ENCODE assay signal across 14 cellular contexts in the genomic region with DNA sequence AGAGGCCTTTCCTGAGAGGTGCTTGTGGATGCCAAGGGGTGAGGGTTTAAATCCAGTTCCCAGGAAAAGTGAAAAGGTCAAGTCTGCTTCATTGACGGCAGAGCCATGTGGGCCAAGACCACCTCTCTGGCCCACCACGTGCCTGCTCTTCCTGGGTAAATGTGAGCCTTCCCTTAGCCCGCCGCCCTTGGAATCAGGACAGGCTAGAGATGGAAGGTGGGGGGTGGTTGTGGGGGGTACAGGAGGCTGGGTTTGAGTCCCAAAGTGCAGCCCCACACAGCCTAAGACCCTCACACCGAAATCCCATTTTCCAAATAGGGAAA.
A peak's percentile ranks its signal among the peaks of the same experiment; 100 is the strongest.
DNase-seq lines count a peak whose midpoint lies in the region; TF ChIP-seq lines count a peak whose summit lies in the region.
"Had no signal": no experiment of that assay in that cellular context is flagged by ENCODE, and none has a peak within 500 bp of the region (broad histone marks: within the 10 kb centered on the region; RNA-seq: fewer than 3 reads in every experiment).

No MANE protein-coding gene starts in this region.

- no peak overlapping the region for H3K4me3 ChIP-seq in rectal smooth muscle tissue (ENCODE audit: low read length)
- H3K4me3 ChIP-seq in tibial nerve, result no peak overlapping the region
- H3K4me3 ChIP-seq: A549, BLaER1, PC-9 had no signal

- TF ChIP-seq CTCF in VCaP (conservative IDR thresholded peaks at IDR 0.05) (no peak), glutamatergic neuron (IDR thresholded peaks at IDR 0.05; ENCODE audit: partially characterized antibody, unreplicated experiment) (no peak), tibial nerve (IDR thresholded peaks at IDR 0.05) (no peak), GM20000 (IDR thresholded peaks at IDR 0.05; ENCODE audit: extremely low read depth, missing control alignments) (no peak)

- 73 to 74% methylated on average over 5 of the region's 5 CpGs for WGBS in tibial nerve, 2 donors

- no peak overlapping the region for H3K4me3 Mint-ChIP-seq in glutamatergic neuron (ENCODE audit: unreplicated experiment)
- H3K4me3 Mint-ChIP-seq: CD4-positive, alpha-beta memory T cell had no signal

- H3K27me3 Mint-ChIP-seq in glutamatergic neuron (ENCODE audit: unreplicated experiment), result peaks cover 16% of the 10 kb centered on the region

- no peaks in the 10 kb centered on the region for H3K27me3 ChIP-seq in rectal smooth muscle tissue (ENCODE audit: control insufficient read depth, insufficient read depth, low read length)
- no peaks in the 10 kb centered on the region for H3K27me3 ChIP-seq in tibial nerve
- H3K27me3 ChIP-seq: BLaER1 had no signal

- no peak overlapping the region for H3K27ac Mint-ChIP-seq in glutamatergic neuron (ENCODE audit: unreplicated experiment)
- H3K27ac Mint-ChIP-seq: CD4-positive, alpha-beta memory T cell had no signal

- TF ChIP-seq POLR2A in tibial nerve (IDR thresholded peaks at IDR 0.05), result no peak

- H3K27ac ChIP-seq in VCaP (peak overlapping the region; percentile 11), rectal smooth muscle tissue (ENCODE audit: low read depth, low read length) (peak overlapping the region; percentile 19), tibial nerve (peak overlapping the region in 3 of 4 donors; percentile 2 to 65 (median 36))
- H3K27ac ChIP-seq: A549, BLaER1, PC-9 had no signal

- peaks cover 8% of the 10 kb centered on the region for H3K9me3 Mint-ChIP-seq in glutamatergic neuron (ENCODE audit: unreplicated experiment)
- H3K9me3 Mint-ChIP-seq: CD4-positive, alpha-beta memory T cell had no signal

- TF ChIP-seq EP300 in tibial nerve (IDR thresholded peaks at IDR 0.05), result no peak

- H3K9ac ChIP-seq in rectal smooth muscle tissue (ENCODE audit: low read length), result no peak overlapping the region
- H3K9ac ChIP-seq: BLaER1 had no signal

- H3K36me3 ChIP-seq in rectal smooth muscle tissue (ENCODE audit: control insufficient read depth, insufficient read depth, low read length), result no peaks in the 10 kb centered on the region
- H3K36me3 ChIP-seq in tibial nerve, result no peaks in the 10 kb centered on the region
- H3K36me3 ChIP-seq: BLaER1 had no signal

- H3K4me1 ChIP-seq in rectal smooth muscle tissue (ENCODE audit: control insufficient read depth, insufficient read depth, low read length), result peaks cover 18% of the 10 kb centered on the region
- peaks cover 0 to 22% (median 4%) of the 10 kb centered on the region in 4 donors for H3K4me1 ChIP-seq in tibial nerve

- H3K36me3 Mint-ChIP-seq in glutamatergic neuron (ENCODE audit: unreplicated experiment), result no peaks in the 10 kb centered on the region
- H3K36me3 Mint-ChIP-seq: CD4-positive, alpha-beta memory T cell had no signal

- DNase-seq in glutamatergic neuron (peak; percentile 4), tibial nerve (ENCODE audit: low spot score in 2 of 2) (no peak), GOT3 (lab: John Stamatoyannopoulos, UW) (no peak), GM20000 (ENCODE audit: low spot score) (no peak)
- DNase-seq in stimulated activated CD4-positive, alpha-beta T cell treated with anti-CD3 and anti-CD28 coated beads, Interleukin-4, amount 100 ng/mL, for 4 hours, result no peak
- DNase-seq: CD4-positive, alpha-beta memory T cell; KG1; MV-4-11; NCI-H82; PC-9 had no signal

- H3K9me3 ChIP-seq in tibial nerve, result no peaks in the 10 kb centered on the region
- H3K9me3 ChIP-seq: A549, BLaER1 had no signal

- peaks cover 20% of the 10 kb centered on the region for H3K4me1 Mint-ChIP-seq in glutamatergic neuron (ENCODE audit: low read depth, unreplicated experiment)
- H3K4me1 Mint-ChIP-seq: CD4-positive, alpha-beta memory T cell had no signal
